13 cellular contexts compared by ENCODE assay signal in genomic region chr11:128420943-128421342, GRCh38.
DNase-seq lines count a peak whose midpoint lies in the region; ATAC-seq, FAIRE-seq and TF ChIP-seq lines count a peak whose summit lies in the region.
"Had no signal": no experiment of that assay in that cellular context is flagged by ENCODE, and none has a peak within 500 bp of the region (broad histone marks: within the 10 kb centered on the region; RNA-seq: fewer than 3 reads in every experiment).

No MANE protein-coding gene starts in this region.

- H3K36me3 Mint-ChIP-seq in naive thymus-derived CD4-positive, alpha-beta T cell: peaks cover 0 to 5% (median 0%) of the 10 kb centered on the region in 5 donors

- H3K36me3 ChIP-seq in naive thymus-derived CD4-positive, alpha-beta T cell (ENCODE audit: control insufficient read depth in 2 of 3, insufficient read depth in 3 of 3, low read length in 3 of 3): no peaks in the 10 kb centered on the region
- H3K36me3 ChIP-seq: ovary had no signal

- no peaks in the 10 kb centered on the region for H3K9me3 ChIP-seq in naive thymus-derived CD4-positive, alpha-beta T cell (ENCODE audit: control insufficient read depth in 2 of 3, low read length in 3 of 3)
- H3K9me3 ChIP-seq: Caco-2, ovary had no signal

- H3K27ac ChIP-seq in naive thymus-derived CD4-positive, alpha-beta T cell (ENCODE audit: low read depth, low read length): peak overlapping the region; percentile 56
- H3K27ac ChIP-seq: ovary had no signal

- peaks cover 0 to 2% (median 0%) of the 10 kb centered on the region in 11 donors for H3K9me3 Mint-ChIP-seq in naive thymus-derived CD4-positive, alpha-beta T cell

- H3K4me3 Mint-ChIP-seq in naive thymus-derived CD4-positive, alpha-beta T cell: peak overlapping the region in 2 of 10 donors; percentile 26 to 86

- no peaks in the 10 kb centered on the region for H3K27me3 ChIP-seq in naive thymus-derived CD4-positive, alpha-beta T cell (ENCODE audit: control insufficient read depth in 2 of 2, insufficient read depth in 2 of 2, low read length in 2 of 2)
- H3K27me3 ChIP-seq: ovary had no signal

- H3K4me1 Mint-ChIP-seq in naive thymus-derived CD4-positive, alpha-beta T cell: peaks cover 33 to 88% (median 79%) of the 10 kb centered on the region in 7 donors

- peaks cover 17 to 45% of the 10 kb centered on the region in 2 donors for H3K4me1 ChIP-seq in naive thymus-derived CD4-positive, alpha-beta T cell (ENCODE audit: control insufficient read depth in 2 of 2, insufficient read depth in 2 of 2, low read length in 2 of 2)

- no peak for ATAC-seq in naive thymus-derived CD4-positive, alpha-beta T cell
- ATAC-seq in GM18907 (IDR thresholded peaks at IDR 0.05; ENCODE audit: unreplicated experiment) (no peak), HG02763 (IDR thresholded peaks at IDR 0.05; ENCODE audit: unreplicated experiment) (no peak)
- ATAC-seq: left lobe of liver had no signal

- H3K4me3 ChIP-seq in naive thymus-derived CD4-positive, alpha-beta T cell (ENCODE audit: low read length): no peak overlapping the region
- H3K4me3 ChIP-seq: ovary had no signal

- CTCF ChIA-PET in naive thymus-derived CD4-positive, alpha-beta T cell (lab: Charles Lee): interaction anchor here (0.5 to 0.8 kb wide), 3 partner anchors 28 to 211 kb away, joined by 3 read pairs; no protein-coding TSS in a partner anchor

- intact Hi-C loops in naive thymus-derived CD4-positive, alpha-beta T cell (cut with micrococcal nuclease): no loop called here

- DNase-seq in AG09319 (ENCODE audit: extremely low read depth, low read depth) (peak; percentile 93), GM12892 (ENCODE audit: insufficient read length) (no peak), astrocyte of the hippocampus (ENCODE audit: low read depth, low spot score) (peak; percentile 51), putamen (ENCODE audit: low spot score) (no peak), HPDE6-E6E7 (ENCODE audit: extremely low spot score) (no peak)
- no peak for DNase-seq in naive thymus-derived CD4-positive, alpha-beta T cell
- DNase-seq: activated CD4-positive, CD25-positive, alpha-beta regulatory T cell; Caco-2; NCI-H82; ovary had no signal

- no peak for TF ChIP-seq CTCF in AG09319 (IDR thresholded peaks at IDR 0.05; ENCODE audit: low read depth, low read length)

- H3K27me3 Mint-ChIP-seq in naive thymus-derived CD4-positive, alpha-beta T cell: no peaks in the 10 kb centered on the region

- TF ChIP-seq POLR2A in GM12892 (IDR thresholded peaks at IDR 0.05; ENCODE audit: low read depth, low read length): no peak

- peak; percentile 48 for FAIRE-seq in GM12892 (lab: Jason Lieb, UNC)

- peak overlapping the region in 8 of 9 donors; percentile 9 to 98 (median 94) for H3K27ac Mint-ChIP-seq in naive thymus-derived CD4-positive, alpha-beta T cell

- POLR2A ChIA-PET in naive thymus-derived CD4-positive, alpha-beta T cell (lab: Charles Lee): interaction anchor here (0.7 to 6.5 kb wide), 6 partner anchors 13 to 120 kb away, joined by 3 to 28 read pairs (median 6); no protein-coding TSS in a partner anchor

Comparison
In these comparisons a context has a peak if more than half of its experiments do, and no peak if none do; other contexts are left out.
1. DNase-seq: peak in AG09319 (single experiment) and astrocyte of the hippocampus (single experiment); none in GM12892 (single experiment), naive thymus-derived CD4-positive, alpha-beta T cell (0 of 9), putamen (single experiment) and HPDE6-E6E7 (single experiment).